In the genomic region with DNA sequence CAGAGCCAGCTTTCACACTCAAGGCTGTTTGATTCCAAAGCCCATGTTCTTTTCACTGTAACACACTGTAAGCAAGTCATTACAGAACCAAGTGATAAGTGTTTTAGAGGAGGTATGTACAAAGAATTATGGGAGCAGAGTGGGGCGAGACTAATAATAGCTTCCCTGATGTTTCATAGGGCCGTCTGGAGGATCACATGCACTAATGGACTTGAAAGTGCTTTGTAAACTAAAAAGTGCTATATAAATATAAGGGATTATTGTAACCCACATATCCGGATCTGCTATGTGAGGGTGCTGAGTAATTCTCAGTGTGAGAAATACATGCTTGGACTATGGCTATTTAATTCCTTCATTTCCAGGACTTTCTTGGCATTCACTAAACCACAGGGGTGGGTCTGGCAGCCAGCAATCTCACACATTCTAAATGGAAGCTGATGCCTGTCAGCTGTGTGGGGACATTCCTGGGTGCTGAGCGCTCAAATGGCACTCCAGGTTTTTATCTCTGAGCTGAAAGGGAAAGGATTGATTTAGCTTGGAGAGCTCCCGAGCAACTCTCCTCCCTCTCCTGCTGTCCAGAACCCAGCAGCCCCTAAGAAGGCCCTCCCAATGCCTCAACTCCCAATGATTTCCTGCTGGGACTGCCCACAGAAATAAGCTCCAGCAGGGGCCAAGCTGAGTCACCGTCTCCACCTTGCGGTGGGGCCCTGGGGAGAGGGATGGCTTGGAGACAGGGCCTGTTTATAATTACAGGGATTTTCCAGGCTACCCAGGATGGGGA, we compare ENCODE assay signal across 12 cellular contexts.
DNase-seq lines count a peak whose midpoint lies in the region; ATAC-seq and TF ChIP-seq lines count a peak whose summit lies in the region.
"Had no signal": no experiment of that assay in that cellular context is flagged by ENCODE, and none has a peak within 500 bp of the region (broad histone marks: within the 10 kb centered on the region; RNA-seq: fewer than 3 reads in every experiment).

No MANE protein-coding gene starts in this region.

- H3K27me3 ChIP-seq in upper lobe of left lung: no peaks in the 10 kb centered on the region
- H3K27me3 ChIP-seq in vagina: no peaks in the 10 kb centered on the region
- no peaks in the 10 kb centered on the region for H3K27me3 ChIP-seq in prostate gland (replicated peaks; ENCODE audit: insufficient read depth)
- H3K27me3 ChIP-seq: colonic mucosa had no signal

- no peak for TF ChIP-seq EP300 in upper lobe of left lung (IDR thresholded peaks at IDR 0.05)

- H3K4me1 ChIP-seq in upper lobe of left lung (peaks cover 0 to 7% (median 2%) of the 10 kb centered on the region in 4 donors), vagina (no peaks in the 10 kb centered on the region), prostate gland (replicated peaks) (no peaks in the 10 kb centered on the region)
- H3K4me1 ChIP-seq: A549, colonic mucosa had no signal

- TF ChIP-seq POLR2A in upper lobe of left lung (IDR thresholded peaks at IDR 0.05) (no peak), vagina (IDR thresholded peaks at IDR 0.05) (no peak), prostate gland (IDR thresholded peaks at IDR 0.05) (no peak)

- peaks cover 3% of the 10 kb centered on the region for H3K27me3 Mint-ChIP-seq in brain

- H3K27ac Mint-ChIP-seq in brain: peak overlapping the region; percentile 47 to 90 (median 73)
- H3K27ac Mint-ChIP-seq: stimulated activated effector memory CD8-positive, alpha-beta T cell treated with anti-CD3 and anti-CD28 coated beads, Interleukin-12 subunit alpha, Interleukin-12 subunit beta, amount 100 ng/mL, for 72 hours had no signal

- peaks cover 0 to 3% (median 0%) of the 10 kb centered on the region in 4 donors for H3K9me3 ChIP-seq in upper lobe of left lung
- H3K9me3 ChIP-seq in vagina: no peaks in the 10 kb centered on the region
- H3K9me3 ChIP-seq in prostate gland: no peaks in the 10 kb centered on the region
- H3K9me3 ChIP-seq: A549, colonic mucosa had no signal

- DNase-seq in NCI-H510A treated with DMSO at 0.1 percent for 48 hours (lab: John Stamatoyannopoulos, UW): peak; percentile 46
- no peak for DNase-seq in NCI-H510A (lab: John Stamatoyannopoulos, UW)
- DNase-seq in kidney tubule cell (ENCODE audit: low spot score): peak; percentile 87
- no peak for DNase-seq in upper lobe of left lung
- DNase-seq in vagina (ENCODE audit: extremely low spot score in 2 of 2): no peak
- no peak for DNase-seq in prostate gland (ENCODE audit: low spot score)
- DNase-seq: colonic mucosa, NCI-H1105 had no signal

- H3K36me3 ChIP-seq in upper lobe of left lung (no peaks in the 10 kb centered on the region), vagina (no peaks in the 10 kb centered on the region), prostate gland (no peaks in the 10 kb centered on the region)
- H3K36me3 ChIP-seq: colonic mucosa had no signal

- H3K9me3 Mint-ChIP-seq in brain: peaks cover 20 to 25% (median 21%) of the 10 kb centered on the region in 5 experiments

- H3K4me3 ChIP-seq in upper lobe of left lung (no peak overlapping the region), vagina (no peak overlapping the region), prostate gland (no peak overlapping the region)
- H3K4me3 ChIP-seq: A549, colonic mucosa had no signal

- intact Hi-C loops in vagina (cut with DNase I): no loop called here
- intact Hi-C loops in prostate gland (cut with DNase I): no loop called here

- 51 to 54% methylated on average over 6 to 7 of the region's 7 CpGs for WGBS in upper lobe of left lung, 2 donors
- 43% methylated on average over 7 of the region's 7 CpGs for WGBS in prostate gland

- H3K4me3 Mint-ChIP-seq in brain: peak overlapping the region in 4 of 5 experiments; percentile 1 to 32 (median 11)
- H3K4me3 Mint-ChIP-seq: stimulated activated effector memory CD8-positive, alpha-beta T cell treated with anti-CD3 and anti-CD28 coated beads, Interleukin-12 subunit alpha, Interleukin-12 subunit beta, amount 100 ng/mL, for 72 hours had no signal

- H3K27ac ChIP-seq in upper lobe of left lung (peak overlapping the region in 1 of 4 donors; percentile 3), vagina (no peak overlapping the region), prostate gland (no peak overlapping the region)
- H3K27ac ChIP-seq: A549, colonic mucosa had no signal

- TF ChIP-seq CTCF in brain (conservative IDR thresholded peaks at IDR 0.05): peak in 1 of 2 experiments; percentile 3
- no peak for TF ChIP-seq CTCF in upper lobe of left lung (IDR thresholded peaks at IDR 0.05)
- TF ChIP-seq CTCF in vagina (IDR thresholded peaks at IDR 0.05): no peak
- no peak for TF ChIP-seq CTCF in prostate gland (IDR thresholded peaks at IDR 0.05)

- ATAC-seq in upper lobe of left lung (ENCODE audit: low FRiP score in 2 of 2) (peak; percentile 73 to 81), HG03521 (IDR thresholded peaks at IDR 0.05; ENCODE audit: unreplicated experiment) (no peak)
- ATAC-seq: stimulated activated effector memory CD8-positive, alpha-beta T cell treated with anti-CD3 and anti-CD28 coated beads, Interleukin-12 subunit alpha, Interleukin-12 subunit beta, amount 100 ng/mL, for 72 hours had no signal

- H3K4me1 Mint-ChIP-seq in brain: peaks cover 46% of the 10 kb centered on the region
- H3K4me1 Mint-ChIP-seq: stimulated activated effector memory CD8-positive, alpha-beta T cell treated with anti-CD3 and anti-CD28 coated beads, Interleukin-12 subunit alpha, Interleukin-12 subunit beta, amount 100 ng/mL, for 72 hours had no signal

- H3K36me3 Mint-ChIP-seq in brain: peaks cover 11% of the 10 kb centered on the region
- H3K36me3 Mint-ChIP-seq: stimulated activated effector memory CD8-positive, alpha-beta T cell treated with anti-CD3 and anti-CD28 coated beads, Interleukin-12 subunit alpha, Interleukin-12 subunit beta, amount 100 ng/mL, for 72 hours had no signal

Comparison
In these comparisons a context has a peak if more than half of its experiments do, and no peak if none do; other contexts are left out.
1. DNase-seq: peak in NCI-H510A treated with DMSO at 0.1 percent for 48 hours (single experiment) and kidney tubule cell (single experiment); none in NCI-H510A (single experiment), upper lobe of left lung (0 of 2), vagina (0 of 2) and prostate gland (single experiment).